Comparison of ENCODE assay signal across 1 cellular context in genomic region chr7:69695998-69696657, GRCh38.
TF ChIP-seq lines count a peak whose summit lies in the region.

No MANE protein-coding gene starts in this region.

TF ChIP-seq in GM12878, 131 proteins besides CTCF, POLR2A, EP300 and RAD21 (continued from another document):
- TF ChIP-seq FOS (IDR thresholded peaks at IDR 0.05; ENCODE audit: borderline replicate concordance, extremely low read depth, insufficient read length) (no peak), ZNF622 (IDR thresholded peaks at IDR 0.05) (no peak), IRF5 (IDR thresholded peaks at IDR 0.05; ENCODE audit: borderline replicate concordance) (no peak), SPI1 (IDR thresholded peaks at IDR 0.05; ENCODE audit: borderline replicate concordance, insufficient read depth, low read depth, low read length) (peak; percentile 90), YY1 (IDR thresholded peaks at IDR 0.05; ENCODE audit: low read depth, low read length) (no peak), NKRF (conservative IDR thresholded peaks at IDR 0.05) (no peak; the same call in 1 of the 2 replicates), JUND (IDR thresholded peaks at IDR 0.05; ENCODE audit: low read depth, low read length) (no peak), NR2C2 (IDR thresholded peaks at IDR 0.05; ENCODE audit: borderline replicate concordance, control insufficient read depth, insufficient read length, low read depth) (no peak), MYC (IDR thresholded peaks at IDR 0.05; ENCODE audit: insufficient read depth, insufficient read length, insufficient replicate concordance, low read length, severe bottlenecking) (no peak), SRF (IDR thresholded peaks at IDR 0.05; ENCODE audit: low read depth in 2 of 2, low read length in 2 of 2) (peak in 1 of 2 experiments; percentile 77; a peak in 1 of 4 replicates), EZH2 (IDR thresholded peaks at IDR 0.05; ENCODE audit: borderline replicate concordance, control insufficient read depth, low read depth, low read length) (no peak), NFIC (IDR thresholded peaks at IDR 0.05; ENCODE audit: low read depth, low read length) (peak; percentile 92), PML (IDR thresholded peaks at IDR 0.05; ENCODE audit: low read length) (no peak), PKNOX1 (IDR thresholded peaks at IDR 0.05) (peak; percentile 48; the same call in 1 of the 2 replicates), ZBED1 (IDR thresholded peaks at IDR 0.05; ENCODE audit: borderline replicate concordance) (peak; percentile 81; the same call in 1 of the 2 replicates), NR2C1 (IDR thresholded peaks at IDR 0.05) (no peak), JUNB (IDR thresholded peaks at IDR 0.05) (peak; percentile 43), ZNF687 (IDR thresholded peaks at IDR 0.05) (no peak), USF2 (IDR thresholded peaks at IDR 0.05; ENCODE audit: borderline replicate concordance, low read depth, low read length) (no peak; the same call in 1 of the 2 replicates), SKIL (IDR thresholded peaks at IDR 0.05; ENCODE audit: low read depth, poor library complexity, severe bottlenecking) (peak; percentile 91), CEBPZ (IDR thresholded peaks at IDR 0.05; ENCODE audit: low read depth, low read length) (no peak), SREBF2 (IDR thresholded peaks at IDR 0.05; ENCODE audit: low read length) (no peak), MXI1 (IDR thresholded peaks at IDR 0.05; ENCODE audit: low read depth, low read length) (0 out of 2 replicates have a peak, but pooled peaks have one; percentile 24), CBFB (IDR thresholded peaks at IDR 0.05; ENCODE audit: low read depth) (peak; percentile 96), EED (IDR thresholded peaks at IDR 0.05; ENCODE audit: low read depth) (peak; percentile 98), RELB (IDR thresholded peaks at IDR 0.05; ENCODE audit: low read depth) (peak; percentile 96), SMC3 (IDR thresholded peaks at IDR 0.05; ENCODE audit: borderline replicate concordance, low read length) (no peak; the same call in 1 of the 2 replicates), ZBTB4 (CRISPR knock-in tag; IDR thresholded peaks at IDR 0.05) (no peak), PAX8 (IDR thresholded peaks at IDR 0.05) (no peak), TARDBP (IDR thresholded peaks at IDR 0.05; ENCODE audit: borderline replicate concordance) (no peak), ESRRA (IDR thresholded peaks at IDR 0.05; ENCODE audit: low read length) (no peak), ZNF274 (IDR thresholded peaks at IDR 0.05; ENCODE audit: insufficient read depth, insufficient read length) (no peak)
